ENCODE assay signal across 18 cellular contexts in genomic region chr3:160020057-160020711, GRCh38. TPM values are rescaled to one million over a fixed set of nuclear protein-coding genes. Genes with fewer than 3 reads are reported as not detected.
DNase-seq lines count a peak whose midpoint lies in the region; ATAC-seq, FAIRE-seq and TF ChIP-seq lines count a peak whose summit lies in the region.
"Had no signal": no experiment of that assay in that cellular context is flagged by ENCODE, and none has a peak within 500 bp of the region (broad histone marks: within the 10 kb centered on the region; RNA-seq: fewer than 3 reads in every experiment).

No MANE protein-coding gene starts in this region.

- H2BK20ac ChIP-seq in IMR-90 (ENCODE audit: low read depth, low read length), result no peak overlapping the region

- no peak for ATAC-seq in IMR-90 (ENCODE audit: low read depth)
- no peak for ATAC-seq in K562
- ATAC-seq in natural killer cell treated with Interleukin-12 subunit alpha and Interleukin-12 subunit beta and Interleukin-15 and Interleukin-18, amount 100 ng/mL, for 72 hours, result no peak

- H3K4me3 ChIP-seq in IMR-90 (ENCODE audit: insufficient read depth, low read depth, low read length) (no peak overlapping the region), K562 (no peak overlapping the region), neural progenitor cell (no peak overlapping the region), osteoblast (ENCODE audit: insufficient read depth, low read length) (no peak overlapping the region)

- no peaks in the 10 kb centered on the region for H3K9me3 Mint-ChIP-seq in neural progenitor cell
- H3K9me3 Mint-ChIP-seq in natural killer cell treated with Interleukin-12 subunit alpha and Interleukin-12 subunit beta and Interleukin-15 and Interleukin-18, amount 100 ng/mL, for 72 hours, result no peaks in the 10 kb centered on the region
- H3K9me3 Mint-ChIP-seq: CD4-positive, alpha-beta memory T cell had no signal

- H3K4me1 ChIP-seq in IMR-90 (ENCODE audit: control insufficient read depth, insufficient read depth, low read length) (peaks cover 4% of the 10 kb centered on the region; the same call in 1 of the 2 replicates), K562 (replicated peaks in 1 of 2; ENCODE audit: control insufficient read depth in 2 of 2, insufficient read depth in 2 of 2, low read length in 2 of 2) (no peaks in the 10 kb centered on the region), neural progenitor cell (no peaks in the 10 kb centered on the region), osteoblast (ENCODE audit: insufficient read depth, low read length) (no peaks in the 10 kb centered on the region)

- H3K9ac ChIP-seq in IMR-90 (ENCODE audit: low read depth, low read length) (no peak overlapping the region), K562 (ENCODE audit: insufficient read depth in 1 of 2, low read depth in 2 of 2, low read length in 2 of 2) (no peak overlapping the region), neural progenitor cell (no peak overlapping the region)

- DNase-seq in IMR-90 (no peak), K562 (ENCODE audit: extremely low read depth in 1 of 4, low spot score in 3 of 4) (no peak), neural progenitor cell (ENCODE audit: low spot score) (no peak), osteoblast (ENCODE audit: insufficient read length, low spot score, missing footprints) (no peak), UCSD-AML1 (lab: John Stamatoyannopoulos, UW; ENCODE audit: unreplicated experiment) (no peak)
- DNase-seq in natural killer cell treated with Interleukin-12 subunit alpha and Interleukin-12 subunit beta and Interleukin-15 and Interleukin-18, amount 100 ng/mL, for 72 hours (ENCODE audit: low spot score), result no peak
- DNase-seq: C1 segment of cervical spinal cord; Calu3; CD4-positive, alpha-beta memory T cell; COR-L47; DMS53; DMS79 treated with DMSO at 0.1 percent for 48 hours; GF-D8; GOT3; H7; HCEC 1CT had no signal

- H3K79me2 ChIP-seq in K562 (ENCODE audit: control insufficient read depth, insufficient read depth, low read length), result no peaks in the 10 kb centered on the region
- no peaks in the 10 kb centered on the region for H3K79me2 ChIP-seq in neural progenitor cell (ENCODE audit: low read depth)
- H3K79me2 ChIP-seq in osteoblast (ENCODE audit: insufficient read depth, low read length), result no peaks in the 10 kb centered on the region

- no peak for TF ChIP-seq EP300 in K562 (IDR thresholded peaks at IDR 0.05; ENCODE audit: low read length)

- H3K36me3 Mint-ChIP-seq in neural progenitor cell, result no peaks in the 10 kb centered on the region
- no peaks in the 10 kb centered on the region for H3K36me3 Mint-ChIP-seq in natural killer cell treated with Interleukin-12 subunit alpha and Interleukin-12 subunit beta and Interleukin-15 and Interleukin-18, amount 100 ng/mL, for 72 hours
- H3K36me3 Mint-ChIP-seq: CD4-positive, alpha-beta memory T cell had no signal

- H3K27ac Mint-ChIP-seq in neural progenitor cell, result no peak overlapping the region
- H3K27ac Mint-ChIP-seq in natural killer cell treated with Interleukin-12 subunit alpha and Interleukin-12 subunit beta and Interleukin-15 and Interleukin-18, amount 100 ng/mL, for 72 hours, result no peak overlapping the region
- H3K27ac Mint-ChIP-seq: CD4-positive, alpha-beta memory T cell had no signal

- intact Hi-C loops in IMR-90 (cut with micrococcal nuclease), result no loop called here
- intact Hi-C loops in K562 (cut with micrococcal nuclease), result no loop called here

- H3K27me3 Mint-ChIP-seq in neural progenitor cell (ENCODE audit: insufficient read depth, low read depth), result peaks cover 6% of the 10 kb centered on the region
- H3K27me3 Mint-ChIP-seq in natural killer cell treated with Interleukin-12 subunit alpha and Interleukin-12 subunit beta and Interleukin-15 and Interleukin-18, amount 100 ng/mL, for 72 hours, result peaks cover 18 to 24% of the 10 kb centered on the region in 2 donors

- peak overlapping the region; percentile 12 for H3K4me3 Mint-ChIP-seq in neural progenitor cell
- H3K4me3 Mint-ChIP-seq in natural killer cell treated with Interleukin-12 subunit alpha and Interleukin-12 subunit beta and Interleukin-15 and Interleukin-18, amount 100 ng/mL, for 72 hours, result no peak overlapping the region
- H3K4me3 Mint-ChIP-seq: CD4-positive, alpha-beta memory T cell had no signal

- no peak overlapping the region for H2AK5ac ChIP-seq in IMR-90 (ENCODE audit: low read depth, low read length)

- TF ChIP-seq POLR2A in IMR-90 (IDR thresholded peaks at IDR 0.05; ENCODE audit: low read depth, low read length) (no peak), K562 (conservative IDR thresholded peaks at IDR 0.05) (no peak)

- in situ Hi-C loops in IMR-90 (cut with MboI; ENCODE audit: low sequenced_read_pairs), result loop anchor here (10.0 to 25.0 kb wide), 2 partner anchors 325 to 758 kb away; no protein-coding TSS in a partner anchor
- in situ Hi-C loops in K562 (cut with MboI), result no loop called here

- POLR2A ChIA-PET in IMR-90 (lab: Charles Lee; ENCODE audit: unreplicated experiment) (no interaction called here), K562 (lab: Yijun Ruan, JAX) (interaction anchor here (0.6 kb wide), 1 partner anchor 35 kb away, joined by 4 read pairs; no protein-coding TSS in a partner anchor)

- TF ChIP-seq CTCF in IMR-90 (conservative IDR thresholded peaks at IDR 0.05; ENCODE audit: low read depth, low read length), result no peak
- TF ChIP-seq CTCF in K562 (IDR thresholded peaks at IDR 0.05 in 2 of 3, conservative IDR thresholded peaks at IDR 0.05 in 1 of 3; ENCODE audit: insufficient read depth in 2 of 3, low read depth in 1 of 3, low read length in 3 of 3), result no peak
- TF ChIP-seq CTCF in neural progenitor cell (IDR thresholded peaks at IDR 0.05), result no peak
- TF ChIP-seq CTCF in osteoblast (IDR thresholded peaks at IDR 0.05; ENCODE audit: extremely low read depth, low read depth, low read length), result no peak

- H4K20me1 ChIP-seq in IMR-90 (ENCODE audit: insufficient read depth, low read length) (no peaks in the 10 kb centered on the region), K562 (replicated peaks; ENCODE audit: control insufficient read depth, insufficient read depth, low read length) (no peaks in the 10 kb centered on the region), neural progenitor cell (ENCODE audit: low read depth) (no peaks in the 10 kb centered on the region), osteoblast (ENCODE audit: insufficient read depth, low read length) (no peaks in the 10 kb centered on the region)

- no peak overlapping the region for H2AK9ac ChIP-seq in IMR-90 (replicated peaks; ENCODE audit: low read depth, low read length, poor library complexity)

- H3K23ac ChIP-seq in IMR-90 (ENCODE audit: low read depth, low read length), result no peak overlapping the region

- no peak overlapping the region for H3K27ac ChIP-seq in IMR-90 (ENCODE audit: insufficient read depth, low read length)
- no peak overlapping the region for H3K27ac ChIP-seq in K562 (ENCODE audit: extremely low read depth, low read depth, low read length)
- no peak overlapping the region for H3K27ac ChIP-seq in neural progenitor cell
- no peak overlapping the region for H3K27ac ChIP-seq in osteoblast (ENCODE audit: low read depth, low read length)

- H4K91ac ChIP-seq in IMR-90 (ENCODE audit: insufficient read depth, low read depth, low read length), result no peak overlapping the region

- H3K14ac ChIP-seq in IMR-90 (replicated peaks; ENCODE audit: low read depth, low read length), result no peak overlapping the region

- H3K9me3 ChIP-seq in IMR-90 (ENCODE audit: control insufficient read depth, insufficient read depth, low read length) (no peaks in the 10 kb centered on the region), K562 (replicated peaks; ENCODE audit: control insufficient read depth, insufficient read depth, low read depth, low read length) (no peaks in the 10 kb centered on the region), neural progenitor cell (ENCODE audit: low read depth) (no peaks in the 10 kb centered on the region), osteoblast (ENCODE audit: low read depth, low read length) (no peaks in the 10 kb centered on the region)

- H2AFZ ChIP-seq in IMR-90 (replicated peaks; ENCODE audit: low read length, poor library complexity) (no peak overlapping the region), K562 (ENCODE audit: low read depth, low read length) (no peak overlapping the region), neural progenitor cell (replicated peaks) (no peak overlapping the region), osteoblast (ENCODE audit: low read length) (no peak overlapping the region)

- WGBS in IMR-90 (ENCODE audit: extremely low coverage in 2 of 2, insufficient read length in 1 of 2), 2 experiments, result 88% methylated on average over 3 of the region's 4 CpGs; no CpG with 5 or more reads in 1 of the 2 experiments
- WGBS in K562 (ENCODE audit: insufficient coverage, low coverage, missing lambda C conversion rate), result 1% methylated on average over 4 of the region's 4 CpGs

- H3K56ac ChIP-seq in IMR-90 (ENCODE audit: extremely low read depth, insufficient read depth, low read length), result no peak overlapping the region

- FAIRE-seq in K562 (lab: Jason Lieb, UNC), result no peak
- FAIRE-seq: GM12892 had no signal

- no peak overlapping the region for H2BK5ac ChIP-seq in IMR-90 (ENCODE audit: low read depth, low read length, poor library complexity, severe bottlenecking)

- peak overlapping the region; percentile 19; the same call in 1 of the 2 replicates for H2BK120ac ChIP-seq in IMR-90 (ENCODE audit: low read depth, low read length)

- H3K4ac ChIP-seq in IMR-90 (ENCODE audit: low read depth, low read length), result no peak overlapping the region

- H4K5ac ChIP-seq in IMR-90 (ENCODE audit: low read depth, low read length), result no peak overlapping the region

- dilution Hi-C loops in IMR-90 (cut with HindIII; ENCODE audit: low sequenced_read_pairs, unreplicated experiment), result no loop called here

- no peak overlapping the region for H2BK15ac ChIP-seq in IMR-90 (ENCODE audit: low read depth, low read length)

- H3K4me2 ChIP-seq in IMR-90 (ENCODE audit: low read depth, low read length) (no peak overlapping the region), K562 (ENCODE audit: insufficient read depth, low read length) (no peak overlapping the region), neural progenitor cell (no peak overlapping the region), osteoblast (ENCODE audit: insufficient read depth, low read length) (no peak overlapping the region)

- H3K27me3 ChIP-seq in IMR-90 (ENCODE audit: control insufficient read depth, insufficient read depth, low read length) (no peaks in the 10 kb centered on the region), K562 (ENCODE audit: control insufficient read depth in 2 of 2, insufficient read depth in 2 of 2, low read length in 2 of 2) (peaks cover 0 to 10% of the 10 kb centered on the region in 2 experiments), neural progenitor cell (no peaks in the 10 kb centered on the region), osteoblast (ENCODE audit: insufficient read depth, low read length) (peaks cover 4% of the 10 kb centered on the region)

- no peak overlapping the region for H4K8ac ChIP-seq in IMR-90 (ENCODE audit: low read depth in 2 of 2, low read length in 2 of 2)

- no peaks in the 10 kb centered on the region for H3K79me1 ChIP-seq in IMR-90 (ENCODE audit: low read depth in 1 of 2, low read length in 2 of 2)

- TF ChIP-seq RAD21 in IMR-90 (IDR thresholded peaks at IDR 0.05; ENCODE audit: low read length) (no peak), K562 (CRISPR knock-in tag; conservative IDR thresholded peaks at IDR 0.05 in 1 of 2, IDR thresholded peaks at IDR 0.05 in 1 of 2) (no peak)

- H3K9me1 ChIP-seq in IMR-90 (ENCODE audit: insufficient read depth, low read length), result 0 out of 2 replicates have a peak, but pooled peaks cover 3% of the 10 kb centered on the region
- no peaks in the 10 kb centered on the region for H3K9me1 ChIP-seq in K562 (ENCODE audit: control insufficient read depth, insufficient read depth, low read length)

- H3K18ac ChIP-seq in IMR-90 (ENCODE audit: low read depth, low read length), result no peak overlapping the region

- H3K4me1 Mint-ChIP-seq in neural progenitor cell, result no peaks in the 10 kb centered on the region
- no peaks in the 10 kb centered on the region for H3K4me1 Mint-ChIP-seq in natural killer cell treated with Interleukin-12 subunit alpha and Interleukin-12 subunit beta and Interleukin-15 and Interleukin-18, amount 100 ng/mL, for 72 hours (ENCODE audit: low read depth in 2 of 2)
- H3K4me1 Mint-ChIP-seq: CD4-positive, alpha-beta memory T cell had no signal

- BruUV-seq in IMR-90 (replicated peaks; lab: Mats Ljungman, UMichigan) (no TSS peak), K562 (replicated peaks; lab: Mats Ljungman, UMichigan) (no TSS peak)

- H3K36me3 ChIP-seq in IMR-90 (ENCODE audit: control insufficient read depth, insufficient read depth, low read length) (no peaks in the 10 kb centered on the region), K562 (ENCODE audit: control insufficient read depth, insufficient read depth, low read length) (no peaks in the 10 kb centered on the region), neural progenitor cell (no peaks in the 10 kb centered on the region), osteoblast (ENCODE audit: insufficient read depth, low read length) (no peaks in the 10 kb centered on the region)

- H3F3A ChIP-seq in neural progenitor cell (ENCODE audit: low read depth), result no peaks in the 10 kb centered on the region

- CTCF ChIA-PET in IMR-90 (lab: Yijun Ruan, JAX) (no interaction called here), K562 (lab: Yijun Ruan, JAX; ENCODE audit: low intra/inter-chr PET ratio) (no interaction called here)

RNA-seq across cellular contexts. Expression of gene IL12A, which starts 31.5 kb away (rescaled TPM):
- total RNA-seq in IMR-90 (2012; rRNA removed) (0.90 and 1.1 TPM in 2 replicates), K562 (2014; rRNA removed) (not detected in 2 replicates), K562 (2014; rRNA removed; fragmentation: Illumina TruSeq; extraction: Trizol) (0.35 TPM in 1 of 2 replicates, not detected in the other), K562 (2015; rRNA removed; fragmentation: Illumina TruSeq; extraction: Trizol) (not detected in 2 replicates), K562 (2021) (0.13 TPM in 1 of 2 replicates, not detected in the other), neural progenitor cell (ENCODE audit: low replicate concordance) (0.77 and 0.79 TPM in 2 replicates), osteoblast (3.2 and 4.7 TPM in 2 replicates)
- polyA plus RNA-seq in IMR-90 (2012; rRNA removed) (2.9 and 5.3 TPM in 2 replicates), K562 (2011; rRNA removed) (not detected in 2 replicates), K562 (2014; fragmentation: Illumina TruSeq; extraction: Trizol) (not detected in 2 replicates), K562 (2014; fragmentation: Nextera tagmentation; extraction: Ambion mirVana) (not detected), K562 (2014; rRNA removed) (not detected in 2 replicates)
- polyA plus RNA-seq in IMR-90 (2012; cell fraction: cytosol; rRNA removed), result 10.0 and 10.9 TPM in 2 replicates
- 11.1 and 16.2 TPM in 2 replicates for polyA plus RNA-seq in IMR-90 (2012; cell fraction: nucleus; rRNA removed; ENCODE audit: low replicate concordance)
- not detected in 2 replicates for total RNA-seq in K562 (2011; cell fraction: chromatin; rRNA removed; ENCODE audit: low replicate concordance)
- not detected in 2 replicates for total RNA-seq in K562 (2011; cell fraction: nucleolus; rRNA removed)
- not detected in 2 replicates for total RNA-seq in K562 (2011; cell fraction: nucleoplasm; rRNA removed)
- not detected in 2 replicates for polyA plus RNA-seq in K562 (2011; cell fraction: cytosol; rRNA removed)
- polyA plus RNA-seq in K562 (2011; cell fraction: nucleus; rRNA removed), result 0.14 and 0.27 TPM in 2 replicates
- polyA plus RNA-seq in K562 (2012), result not detected in 2 replicates
- not detected in 2 replicates for polyA minus RNA-seq in K562 (2011; rRNA and poly(A)+ RNA removed)
- not detected in 2 replicates for polyA minus RNA-seq in K562 (2011; cell fraction: cytosol; rRNA and poly(A)+ RNA removed)
- not detected in 2 replicates for polyA minus RNA-seq in K562 (2011; cell fraction: nucleus; rRNA and poly(A)+ RNA removed)
- 1 to 10 TPM in 1 of 2 donors, under 1 TPM in 1; 0.31 to 1.5 TPM for total RNA-seq in natural killer cell treated with Interleukin-12 subunit alpha and Interleukin-12 subunit beta and Interleukin-15 and Interleukin-18, amount 100 ng/mL, for 72 hours
- total RNA-seq: A673 had no signal
- polyA plus RNA-seq: CD4-positive, alpha-beta memory T cell had no signal
